3 cellular contexts compared by ENCODE assay signal in genomic region chr6:83481938-83482337, GRCh38. TPM values are rescaled to one million over a fixed set of nuclear protein-coding genes. Genes with fewer than 3 reads are reported as not detected.
"Had no signal": no experiment of that assay in that cellular context is flagged by ENCODE, and none has a peak within 500 bp of the region (broad histone marks: within the 10 kb centered on the region; RNA-seq: fewer than 3 reads in every experiment).

No MANE protein-coding gene starts in this region.

RNA-seq across cellular contexts. Expression of gene PRSS35, which starts 30.4 kb away (rescaled TPM):
- total RNA-seq: HepG2, HT-29, K562 had no signal

RNA-seq across cellular contexts. Expression of gene ME1, which starts 51.1 kb away (rescaled TPM):
- total RNA-seq: HepG2 had no signal
